In the genomic region with DNA sequence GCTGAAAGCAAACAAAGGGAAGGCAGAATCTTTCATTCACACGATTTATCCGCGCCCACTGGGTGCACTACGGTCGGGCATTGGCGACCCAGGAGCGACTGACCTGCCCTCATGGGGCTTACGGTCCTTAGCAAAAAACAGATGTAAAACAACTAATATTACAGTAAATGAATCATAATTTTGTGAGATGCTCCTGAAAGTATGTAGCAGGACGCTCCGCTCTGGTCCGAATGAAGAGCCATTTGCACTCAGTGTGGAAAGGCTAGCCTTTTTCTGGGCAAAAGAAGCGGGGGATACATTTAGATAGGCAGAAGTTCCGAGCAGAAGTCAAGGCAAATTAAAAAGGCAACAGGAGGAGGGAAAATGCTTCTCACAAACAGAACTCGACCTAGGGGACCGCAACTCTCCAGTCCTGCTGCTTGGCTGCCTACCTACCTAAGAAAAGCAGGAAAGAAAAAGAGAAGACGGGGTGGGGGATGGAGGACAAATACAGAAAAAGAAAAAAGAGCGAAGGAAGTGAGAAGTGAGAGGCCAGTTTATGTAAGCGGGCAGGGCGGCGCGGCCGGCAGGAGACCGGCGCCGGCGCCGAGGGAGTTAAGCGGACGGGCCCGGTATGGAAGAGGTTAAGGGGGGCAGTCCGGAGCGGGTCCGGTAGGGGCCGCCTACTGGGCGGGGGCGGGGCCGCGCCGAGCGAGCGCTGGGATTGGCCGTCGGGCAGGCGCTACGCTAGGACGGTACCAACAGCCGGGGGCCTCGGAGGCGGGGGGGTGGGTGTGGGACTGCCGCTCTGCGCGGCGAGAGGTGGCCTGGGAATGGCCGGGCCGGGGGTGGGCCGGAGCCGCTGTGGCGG, we compare ENCODE assay signal across 1 cellular context.
TF ChIP-seq lines count a peak whose summit lies in the region.

A gene with protein sequence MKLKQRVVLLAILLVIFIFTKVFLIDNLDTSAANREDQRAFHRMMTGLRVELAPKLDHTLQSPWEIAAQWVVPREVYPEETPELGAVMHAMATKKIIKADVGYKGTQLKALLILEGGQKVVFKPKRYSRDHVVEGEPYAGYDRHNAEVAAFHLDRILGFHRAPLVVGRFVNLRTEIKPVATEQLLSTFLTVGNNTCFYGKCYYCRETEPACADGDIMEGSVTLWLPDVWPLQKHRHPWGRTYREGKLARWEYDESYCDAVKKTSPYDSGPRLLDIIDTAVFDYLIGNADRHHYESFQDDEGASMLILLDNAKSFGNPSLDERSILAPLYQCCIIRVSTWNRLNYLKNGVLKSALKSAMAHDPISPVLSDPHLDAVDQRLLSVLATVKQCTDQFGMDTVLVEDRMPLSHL (plus strand): TSS at position 770 of the 850 bp plus-strand sequence. CDS start 17,954 bp downstream, outside the sequence.

TF ChIP-seq in HepG2, 621 proteins besides CTCF, POLR2A, EP300 and RAD21 (continued from another document and continues in another):
- no peak for TF ChIP-seq ZNF780A (CRISPR knock-in tag; IDR thresholded peaks at IDR 0.05)
- 0 out of 2 replicates have a peak, but pooled peaks have one; percentile 6 for TF ChIP-seq E2F1 (CRISPR knock-in tag; IDR thresholded peaks at IDR 0.05)
- TF ChIP-seq, protein P1, sequence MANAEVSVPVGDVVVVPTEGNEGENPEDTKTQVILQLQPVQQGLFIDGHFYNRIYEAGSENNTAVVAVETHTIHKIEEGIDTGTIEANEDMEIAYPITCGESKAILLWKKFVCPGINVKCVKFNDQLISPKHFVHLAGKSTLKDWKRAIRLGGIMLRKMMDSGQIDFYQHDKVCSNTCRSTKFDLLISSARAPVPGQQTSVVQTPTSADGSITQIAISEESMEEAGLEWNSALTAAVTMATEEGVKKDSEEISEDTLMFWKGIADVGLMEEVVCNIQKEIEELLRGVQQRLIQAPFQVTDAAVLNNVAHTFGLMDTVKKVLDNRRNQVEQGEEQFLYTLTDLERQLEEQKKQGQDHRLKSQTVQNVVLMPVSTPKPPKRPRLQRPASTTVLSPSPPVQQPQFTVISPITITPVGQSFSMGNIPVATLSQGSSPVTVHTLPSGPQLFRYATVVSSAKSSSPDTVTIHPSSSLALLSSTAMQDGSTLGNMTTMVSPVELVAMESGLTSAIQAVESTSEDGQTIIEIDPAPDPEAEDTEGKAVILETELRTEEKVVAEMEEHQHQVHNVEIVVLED (CRISPR knock-in tag; IDR thresholded peaks at IDR 0.05; ENCODE audit: borderline replicate concordance) = no peak; the same call in none of the 2 replicates
- TF ChIP-seq ZNF451 (CRISPR knock-in tag; IDR thresholded peaks at IDR 0.05) = no peak
- TF ChIP-seq, protein P2, sequence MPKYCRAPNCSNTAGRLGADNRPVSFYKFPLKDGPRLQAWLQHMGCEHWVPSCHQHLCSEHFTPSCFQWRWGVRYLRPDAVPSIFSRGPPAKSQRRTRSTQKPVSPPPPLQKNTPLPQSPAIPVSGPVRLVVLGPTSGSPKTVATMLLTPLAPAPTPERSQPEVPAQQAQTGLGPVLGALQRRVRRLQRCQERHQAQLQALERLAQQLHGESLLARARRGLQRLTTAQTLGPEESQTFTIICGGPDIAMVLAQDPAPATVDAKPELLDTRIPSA (CRISPR knock-in tag; IDR thresholded peaks at IDR 0.05; ENCODE audit: borderline replicate concordance) = no peak
- no peak for TF ChIP-seq ATF7 (IDR thresholded peaks at IDR 0.05)
- no peak for TF ChIP-seq ATF7 (CRISPR knock-in tag; IDR thresholded peaks at IDR 0.05)
- TF ChIP-seq, protein P3, sequence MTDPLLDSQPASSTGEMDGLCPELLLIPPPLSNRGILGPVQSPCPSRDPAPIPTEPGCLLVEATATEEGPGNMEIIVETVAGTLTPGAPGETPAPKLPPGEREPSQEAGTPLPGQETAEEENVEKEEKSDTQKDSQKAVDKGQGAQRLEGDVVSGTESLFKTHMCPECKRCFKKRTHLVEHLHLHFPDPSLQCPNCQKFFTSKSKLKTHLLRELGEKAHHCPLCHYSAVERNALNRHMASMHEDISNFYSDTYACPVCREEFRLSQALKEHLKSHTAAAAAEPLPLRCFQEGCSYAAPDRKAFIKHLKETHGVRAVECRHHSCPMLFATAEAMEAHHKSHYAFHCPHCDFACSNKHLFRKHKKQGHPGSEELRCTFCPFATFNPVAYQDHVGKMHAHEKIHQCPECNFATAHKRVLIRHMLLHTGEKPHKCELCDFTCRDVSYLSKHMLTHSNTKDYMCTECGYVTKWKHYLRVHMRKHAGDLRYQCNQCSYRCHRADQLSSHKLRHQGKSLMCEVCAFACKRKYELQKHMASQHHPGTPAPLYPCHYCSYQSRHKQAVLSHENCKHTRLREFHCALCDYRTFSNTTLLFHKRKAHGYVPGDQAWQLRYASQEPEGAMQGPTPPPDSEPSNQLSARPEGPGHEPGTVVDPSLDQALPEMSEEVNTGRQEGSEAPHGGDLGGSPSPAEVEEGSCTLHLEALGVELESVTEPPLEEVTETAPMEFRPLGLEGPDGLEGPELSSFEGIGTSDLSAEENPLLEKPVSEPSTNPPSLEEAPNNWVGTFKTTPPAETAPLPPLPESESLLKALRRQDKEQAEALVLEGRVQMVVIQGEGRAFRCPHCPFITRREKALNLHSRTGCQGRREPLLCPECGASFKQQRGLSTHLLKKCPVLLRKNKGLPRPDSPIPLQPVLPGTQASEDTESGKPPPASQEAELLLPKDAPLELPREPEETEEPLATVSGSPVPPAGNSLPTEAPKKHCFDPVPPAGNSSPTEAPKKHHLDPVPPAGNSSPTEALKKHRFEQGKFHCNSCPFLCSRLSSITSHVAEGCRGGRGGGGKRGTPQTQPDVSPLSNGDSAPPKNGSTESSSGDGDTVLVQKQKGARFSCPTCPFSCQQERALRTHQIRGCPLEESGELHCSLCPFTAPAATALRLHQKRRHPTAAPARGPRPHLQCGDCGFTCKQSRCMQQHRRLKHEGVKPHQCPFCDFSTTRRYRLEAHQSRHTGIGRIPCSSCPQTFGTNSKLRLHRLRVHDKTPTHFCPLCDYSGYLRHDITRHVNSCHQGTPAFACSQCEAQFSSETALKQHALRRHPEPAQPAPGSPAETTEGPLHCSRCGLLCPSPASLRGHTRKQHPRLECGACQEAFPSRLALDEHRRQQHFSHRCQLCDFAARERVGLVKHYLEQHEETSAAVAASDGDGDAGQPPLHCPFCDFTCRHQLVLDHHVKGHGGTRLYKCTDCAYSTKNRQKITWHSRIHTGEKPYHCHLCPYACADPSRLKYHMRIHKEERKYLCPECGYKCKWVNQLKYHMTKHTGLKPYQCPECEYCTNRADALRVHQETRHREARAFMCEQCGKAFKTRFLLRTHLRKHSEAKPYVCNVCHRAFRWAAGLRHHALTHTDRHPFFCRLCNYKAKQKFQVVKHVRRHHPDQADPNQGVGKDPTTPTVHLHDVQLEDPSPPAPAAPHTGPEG (CRISPR knock-in tag; IDR thresholded peaks at IDR 0.05) = no peak
- TF ChIP-seq HOXD1 (CRISPR knock-in tag; IDR thresholded peaks at IDR 0.05) = no peak
- TF ChIP-seq, protein P4, sequence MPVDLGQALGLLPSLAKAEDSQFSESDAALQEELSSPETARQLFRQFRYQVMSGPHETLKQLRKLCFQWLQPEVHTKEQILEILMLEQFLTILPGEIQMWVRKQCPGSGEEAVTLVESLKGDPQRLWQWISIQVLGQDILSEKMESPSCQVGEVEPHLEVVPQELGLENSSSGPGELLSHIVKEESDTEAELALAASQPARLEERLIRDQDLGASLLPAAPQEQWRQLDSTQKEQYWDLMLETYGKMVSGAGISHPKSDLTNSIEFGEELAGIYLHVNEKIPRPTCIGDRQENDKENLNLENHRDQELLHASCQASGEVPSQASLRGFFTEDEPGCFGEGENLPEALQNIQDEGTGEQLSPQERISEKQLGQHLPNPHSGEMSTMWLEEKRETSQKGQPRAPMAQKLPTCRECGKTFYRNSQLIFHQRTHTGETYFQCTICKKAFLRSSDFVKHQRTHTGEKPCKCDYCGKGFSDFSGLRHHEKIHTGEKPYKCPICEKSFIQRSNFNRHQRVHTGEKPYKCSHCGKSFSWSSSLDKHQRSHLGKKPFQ (CRISPR knock-in tag; IDR thresholded peaks at IDR 0.05; ENCODE audit: insufficient replicate concordance) = no peak
- no peak for TF ChIP-seq ZFP36 (IDR thresholded peaks at IDR 0.05; ENCODE audit: borderline replicate concordance, low read depth, low read length, partially characterized antibody)
- TF ChIP-seq HMGA1 (CRISPR knock-in tag; conservative IDR thresholded peaks at IDR 0.05) = no peak
- TF ChIP-seq AHR (CRISPR knock-in tag; IDR thresholded peaks at IDR 0.05) = no peak
- TF ChIP-seq, protein P5, sequence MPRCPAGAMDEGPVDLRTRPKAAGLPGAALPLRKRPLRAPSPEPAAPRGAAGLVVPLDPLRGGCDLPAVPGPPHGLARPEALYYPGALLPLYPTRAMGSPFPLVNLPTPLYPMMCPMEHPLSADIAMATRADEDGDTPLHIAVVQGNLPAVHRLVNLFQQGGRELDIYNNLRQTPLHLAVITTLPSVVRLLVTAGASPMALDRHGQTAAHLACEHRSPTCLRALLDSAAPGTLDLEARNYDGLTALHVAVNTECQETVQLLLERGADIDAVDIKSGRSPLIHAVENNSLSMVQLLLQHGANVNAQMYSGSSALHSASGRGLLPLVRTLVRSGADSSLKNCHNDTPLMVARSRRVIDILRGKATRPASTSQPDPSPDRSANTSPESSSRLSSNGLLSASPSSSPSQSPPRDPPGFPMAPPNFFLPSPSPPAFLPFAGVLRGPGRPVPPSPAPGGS (CRISPR knock-in tag; IDR thresholded peaks at IDR 0.05) = no peak
- TF ChIP-seq FOXC1 (CRISPR knock-in tag; IDR thresholded peaks at IDR 0.05; ENCODE audit: borderline replicate concordance) = no peak
- TF ChIP-seq KAT7 (CRISPR knock-in tag; IDR thresholded peaks at IDR 0.05; ENCODE audit: borderline replicate concordance) = 0 out of 2 replicates have a peak, but pooled peaks have one; percentile 12
- TF ChIP-seq SIN3B (IDR thresholded peaks at IDR 0.05; ENCODE audit: low read length) = no peak
- TF ChIP-seq, protein P6, sequence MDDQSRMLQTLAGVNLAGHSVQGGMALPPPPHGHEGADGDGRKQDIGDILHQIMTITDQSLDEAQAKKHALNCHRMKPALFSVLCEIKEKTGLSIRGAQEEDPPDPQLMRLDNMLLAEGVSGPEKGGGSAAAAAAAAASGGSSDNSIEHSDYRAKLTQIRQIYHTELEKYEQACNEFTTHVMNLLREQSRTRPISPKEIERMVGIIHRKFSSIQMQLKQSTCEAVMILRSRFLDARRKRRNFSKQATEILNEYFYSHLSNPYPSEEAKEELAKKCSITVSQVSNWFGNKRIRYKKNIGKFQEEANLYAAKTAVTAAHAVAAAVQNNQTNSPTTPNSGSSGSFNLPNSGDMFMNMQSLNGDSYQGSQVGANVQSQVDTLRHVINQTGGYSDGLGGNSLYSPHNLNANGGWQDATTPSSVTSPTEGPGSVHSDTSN (CRISPR knock-in tag; IDR thresholded peaks at IDR 0.05; ENCODE audit: borderline replicate concordance) = no peak
- no peak for TF ChIP-seq ZMYM4 (CRISPR knock-in tag; IDR thresholded peaks at IDR 0.05)
- TF ChIP-seq NR2F2 (IDR thresholded peaks at IDR 0.05; ENCODE audit: borderline replicate concordance, low read depth) = 0 out of 2 replicates have a peak, but pooled peaks have one; percentile 20
- TF ChIP-seq ATRX (CRISPR knock-in tag; IDR thresholded peaks at IDR 0.05; ENCODE audit: borderline replicate concordance) = no peak
- TF ChIP-seq, protein P7, sequence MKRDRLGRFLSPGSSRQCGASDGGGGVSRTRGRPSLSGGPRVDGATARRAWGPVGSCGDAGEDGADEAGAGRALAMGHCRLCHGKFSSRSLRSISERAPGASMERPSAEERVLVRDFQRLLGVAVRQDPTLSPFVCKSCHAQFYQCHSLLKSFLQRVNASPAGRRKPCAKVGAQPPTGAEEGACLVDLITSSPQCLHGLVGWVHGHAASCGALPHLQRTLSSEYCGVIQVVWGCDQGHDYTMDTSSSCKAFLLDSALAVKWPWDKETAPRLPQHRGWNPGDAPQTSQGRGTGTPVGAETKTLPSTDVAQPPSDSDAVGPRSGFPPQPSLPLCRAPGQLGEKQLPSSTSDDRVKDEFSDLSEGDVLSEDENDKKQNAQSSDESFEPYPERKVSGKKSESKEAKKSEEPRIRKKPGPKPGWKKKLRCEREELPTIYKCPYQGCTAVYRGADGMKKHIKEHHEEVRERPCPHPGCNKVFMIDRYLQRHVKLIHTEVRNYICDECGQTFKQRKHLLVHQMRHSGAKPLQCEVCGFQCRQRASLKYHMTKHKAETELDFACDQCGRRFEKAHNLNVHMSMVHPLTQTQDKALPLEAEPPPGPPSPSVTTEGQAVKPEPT (CRISPR knock-in tag; IDR thresholded peaks at IDR 0.05; ENCODE audit: low read depth) = no peak
- TF ChIP-seq ZNF282 (IDR thresholded peaks at IDR 0.05; ENCODE audit: partially characterized antibody) = no peak
- TF ChIP-seq NFIC (IDR thresholded peaks at IDR 0.05; ENCODE audit: low read length) = no peak
- TF ChIP-seq ZKSCAN1 (IDR thresholded peaks at IDR 0.05; ENCODE audit: low read length) = no peak
- no peak for TF ChIP-seq ZNF367 (CRISPR knock-in tag; IDR thresholded peaks at IDR 0.05; ENCODE audit: borderline replicate concordance)
- TF ChIP-seq GABPB1 (CRISPR knock-in tag; IDR thresholded peaks at IDR 0.05) = peak; percentile 30; the same call in 1 of the 2 replicates
- 0 out of 2 replicates have a peak, but pooled peaks have one; percentile 6 for TF ChIP-seq SAP130 (CRISPR knock-in tag; IDR thresholded peaks at IDR 0.05; ENCODE audit: low read depth)
- TF ChIP-seq ZNF841 (CRISPR knock-in tag; IDR thresholded peaks at IDR 0.05; ENCODE audit: borderline replicate concordance) = no peak
- no peak for TF ChIP-seq FOSL1 (CRISPR knock-in tag; IDR thresholded peaks at IDR 0.05; ENCODE audit: borderline replicate concordance)
- no peak for TF ChIP-seq PHF5A (CRISPR knock-in tag; IDR thresholded peaks at IDR 0.05; ENCODE audit: low read depth, unreplicated experiment)
- no peak for TF ChIP-seq ZNF33B (CRISPR knock-in tag; IDR thresholded peaks at IDR 0.05)
- no peak for TF ChIP-seq HMG20A (CRISPR knock-in tag; IDR thresholded peaks at IDR 0.05; ENCODE audit: borderline replicate concordance)
- TF ChIP-seq, protein P8, sequence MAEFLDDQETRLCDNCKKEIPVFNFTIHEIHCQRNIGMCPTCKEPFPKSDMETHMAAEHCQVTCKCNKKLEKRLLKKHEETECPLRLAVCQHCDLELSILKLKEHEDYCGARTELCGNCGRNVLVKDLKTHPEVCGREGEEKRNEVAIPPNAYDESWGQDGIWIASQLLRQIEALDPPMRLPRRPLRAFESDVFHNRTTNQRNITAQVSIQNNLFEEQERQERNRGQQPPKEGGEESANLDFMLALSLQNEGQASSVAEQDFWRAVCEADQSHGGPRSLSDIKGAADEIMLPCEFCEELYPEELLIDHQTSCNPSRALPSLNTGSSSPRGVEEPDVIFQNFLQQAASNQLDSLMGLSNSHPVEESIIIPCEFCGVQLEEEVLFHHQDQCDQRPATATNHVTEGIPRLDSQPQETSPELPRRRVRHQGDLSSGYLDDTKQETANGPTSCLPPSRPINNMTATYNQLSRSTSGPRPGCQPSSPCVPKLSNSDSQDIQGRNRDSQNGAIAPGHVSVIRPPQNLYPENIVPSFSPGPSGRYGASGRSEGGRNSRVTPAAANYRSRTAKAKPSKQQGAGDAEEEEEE (CRISPR knock-in tag; IDR thresholded peaks at IDR 0.05; ENCODE audit: borderline replicate concordance) = no peak
